8 cellular contexts compared by ENCODE assay signal in the genomic region with DNA sequence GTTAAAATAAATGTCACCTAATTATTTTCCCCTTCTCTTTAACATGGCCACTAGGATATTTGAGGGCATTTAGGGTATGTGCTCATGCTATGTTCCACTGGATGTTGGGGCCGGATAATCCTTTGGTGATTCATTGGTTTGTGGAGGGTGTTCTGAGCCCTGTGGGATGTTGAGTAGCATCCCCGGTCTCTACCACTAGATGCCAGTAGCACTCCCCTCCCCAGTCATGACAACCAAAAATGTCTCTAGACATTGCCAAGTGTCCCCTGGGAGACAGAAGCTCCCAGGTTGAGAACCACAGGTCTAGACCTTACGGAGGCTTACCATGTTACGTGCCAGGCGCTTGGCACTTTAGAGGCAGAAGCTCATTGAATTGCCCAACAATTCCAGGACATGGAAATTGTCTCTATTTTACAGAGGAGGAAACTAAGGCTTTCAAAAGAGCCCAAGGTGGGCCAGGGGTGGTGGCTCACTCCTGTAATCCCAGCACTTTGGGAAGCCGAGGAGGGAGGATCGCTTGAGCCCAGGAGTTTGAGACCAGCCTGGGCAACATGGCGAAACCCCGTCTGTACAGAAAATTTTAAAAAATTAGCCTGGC. TPM values are rescaled to one million over a fixed set of nuclear protein-coding genes. Genes with fewer than 3 reads are reported as not detected.
DNase-seq lines count a peak whose midpoint lies in the region; ATAC-seq and TF ChIP-seq lines count a peak whose summit lies in the region.

No MANE protein-coding gene starts in this region.

- no peaks in the 10 kb centered on the region for H3K9me3 Mint-ChIP-seq in nephron progenitor cell

- H3K4me3 Mint-ChIP-seq in nephron progenitor cell, result no peak overlapping the region

- peak; percentile 74 for TF ChIP-seq CTCF in nephron progenitor cell (IDR thresholded peaks at IDR 0.05)

- DNase-seq in NCI-H2107 treated with DMSO at 0.1 percent for 48 hours (lab: John Stamatoyannopoulos, UW; ENCODE audit: unreplicated experiment), result peak; percentile 21
- DNase-seq in NCI-H2107 (lab: John Stamatoyannopoulos, UW), result no peak
- DNase-seq in HUDEP-2 (lab: John Stamatoyannopoulos, UW; ENCODE audit: unreplicated experiment in 76 of 76), result peak in 51 of 76 experiments; percentile 5 to 77 (median 41)
- DNase-seq in SIG-M5 (lab: John Stamatoyannopoulos, UW), result peak; percentile 8
- peak; percentile 78 for DNase-seq in dermis blood vessel endothelial cell
- peak; percentile 53 for DNase-seq in nephron progenitor cell

- H3K4me1 Mint-ChIP-seq in nephron progenitor cell, result peaks cover 21% of the 10 kb centered on the region

- ATAC-seq in HG03045 (IDR thresholded peaks at IDR 0.05; ENCODE audit: unreplicated experiment) (no peak), HG02610 (IDR thresholded peaks at IDR 0.05; ENCODE audit: unreplicated experiment) (no peak)

- H3K27ac Mint-ChIP-seq in nephron progenitor cell, result no peak overlapping the region

- peaks cover 8% of the 10 kb centered on the region for H3K36me3 Mint-ChIP-seq in nephron progenitor cell (ENCODE audit: low read depth)

- H3K27me3 Mint-ChIP-seq in nephron progenitor cell (ENCODE audit: low read depth, poor library complexity), result peaks cover 46% of the 10 kb centered on the region

RNA-seq across cellular contexts. Expression of gene SHANK1, which starts 14.1 kb away (rescaled TPM):
- 0.09 and 0.17 TPM in 2 replicates for total RNA-seq in dermis blood vessel endothelial cell

RNA-seq across cellular contexts. Expression of gene CLEC11A, which starts 17.6 kb away (rescaled TPM):
- 0.17 and 0.84 TPM in 2 replicates for total RNA-seq in dermis blood vessel endothelial cell

RNA-seq across cellular contexts. Expression of gene C19orf81, which starts 56.3 kb away (rescaled TPM):
- 0.28 TPM in 1 of 2 replicates, not detected in the other for total RNA-seq in dermis blood vessel endothelial cell
